17 cellular contexts compared by ENCODE assay signal in the genomic region with DNA sequence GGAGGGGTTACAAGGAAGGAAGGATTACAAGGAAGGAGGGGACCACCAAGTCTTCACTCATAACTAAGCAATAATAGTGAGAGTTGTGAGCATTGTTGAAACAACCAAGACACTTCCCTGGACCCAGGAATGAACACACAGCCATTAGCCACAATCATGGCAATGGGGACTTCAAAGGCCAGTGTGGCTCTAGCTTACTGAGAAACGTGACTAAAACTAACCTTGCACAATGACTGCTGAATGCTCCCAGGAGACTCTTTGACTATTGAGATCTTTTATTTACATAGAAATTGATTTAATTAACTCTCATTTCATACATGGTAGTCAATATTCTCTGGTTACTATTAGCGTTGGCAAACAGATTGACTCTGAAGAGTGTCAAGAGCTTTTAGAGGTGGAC.
"Had no signal": no experiment of that assay in that cellular context is flagged by ENCODE, and none has a peak within 500 bp of the region (broad histone marks: within the 10 kb centered on the region; RNA-seq: fewer than 3 reads in every experiment).

No MANE protein-coding gene starts in this region.

- H3K9me3 ChIP-seq: gastroesophageal sphincter, psoas muscle, tibial nerve, vagina had no signal

- H3K4me1 ChIP-seq: gastroesophageal sphincter, psoas muscle, tibial nerve, vagina had no signal

- ATAC-seq: activated CD4-positive, alpha-beta T cell treated with anti-CD3 and anti-CD28 coated beads for 36 hours; activated T-cell treated with anti-CD3 and anti-CD28 coated beads, Interleukin-2, amount 50 U/mL, for 72 hours; gastroesophageal sphincter; left ventricle myocardium superior; psoas muscle; sciatic nerve had no signal

- H3K27ac ChIP-seq: gastroesophageal sphincter, psoas muscle, tibial nerve, vagina had no signal

- DNase-seq: activated CD4-positive, alpha-beta memory T cell treated with anti-CD3 and anti-CD28 coated beads, Interleukin-2, amount 10 ng/mL, durations not matched to agents 7 days and 5 days; activated CD4-positive, alpha-beta T cell treated with anti-CD3 and anti-CD28 coated beads for 36 hours; activated gamma-delta T cell treated with Interleukin-2 at 50 U/mL for 16 hours; activated naive CD8-positive, alpha-beta T cell treated with anti-CD3 and anti-CD28 coated beads, Interleukin-2, amount 10 ng/mL, durations not matched to agents 7 days and 5 days; activated T-cell treated with anti-CD3 and anti-CD28 coated beads, Interleukin-2, amount 50 U/mL, for 72 hours; anterior cingulate cortex; cerebellar nuclear complex; left ventricle myocardium superior; mesenchymal stem cell; nephron progenitor cell; psoas muscle; stimulated activated CD4-positive, alpha-beta T cell treated with anti-CD3 and anti-CD28 coated beads, Interleukin-2, amount 100 ng/mL, for 24 hours; stimulated activated naive B cell treated with anti-CD40 and anti-IgM and Interleukin-4, amounts not matched to agents 10 μg/mL and 1 μg/mL and 100 μg/mL, for 72 hours had no signal

- H3K4me3 ChIP-seq: gastroesophageal sphincter, psoas muscle, tibial nerve, vagina had no signal

- H3K36me3 ChIP-seq: gastroesophageal sphincter, tibial nerve, vagina had no signal

- H3K27me3 ChIP-seq: gastroesophageal sphincter, tibial nerve, vagina had no signal
